1 cellular context compared by ENCODE assay signal in genomic region chr5:173778152-173778782, GRCh38.
TF ChIP-seq lines count a peak whose summit lies in the region.

No MANE protein-coding gene starts in this region.

TF ChIP-seq in K562, 482 proteins besides CTCF, POLR2A, EP300 and RAD21 (continued from another document and continues in another):
- no peak for TF ChIP-seq RAD51 (IDR thresholded peaks at IDR 0.05; ENCODE audit: borderline replicate concordance, low read depth)
- TF ChIP-seq MTA2 (IDR thresholded peaks at IDR 0.05; ENCODE audit: low read depth) = no peak
- no peak for TF ChIP-seq FOS (IDR thresholded peaks at IDR 0.05; ENCODE audit: extremely low read depth, insufficient read length)
- TF ChIP-seq ZNF174 (CRISPR knock-in tag; IDR thresholded peaks at IDR 0.05) = no peak
- no peak for TF ChIP-seq KAT2B (IDR thresholded peaks at IDR 0.05; ENCODE audit: low read depth, low read length)
- no peak for TF ChIP-seq ZNF263 (CRISPR knock-in tag; IDR thresholded peaks at IDR 0.05; ENCODE audit: borderline replicate concordance)
- TF ChIP-seq NEUROD1 (IDR thresholded peaks at IDR 0.05; ENCODE audit: borderline replicate concordance, low read depth, low read length, partially characterized antibody) = no peak
- peak in 1 of 3 experiments; percentile 50; a peak in 2 of 6 replicates for TF ChIP-seq ZBTB11 (CRISPR knock-in tag; IDR thresholded peaks at IDR 0.05)
- TF ChIP-seq SRSF1 (IDR thresholded peaks at IDR 0.05; ENCODE audit: low read depth, low read length) = no peak
- TF ChIP-seq ZNF77 (CRISPR knock-in tag; IDR thresholded peaks at IDR 0.05) = no peak
- no peak for TF ChIP-seq TFAM (CRISPR knock-in tag; conservative IDR thresholded peaks at IDR 0.05)
- TF ChIP-seq STAT5A (IDR thresholded peaks at IDR 0.05; ENCODE audit: borderline replicate concordance, low read length) = no peak
- TF ChIP-seq KLF16 (IDR thresholded peaks at IDR 0.05) = no peak
- TF ChIP-seq U2AF1 (optimal IDR thresholded peaks at IDR 0.05; ENCODE audit: low read depth, low read length) = no peak
- TF ChIP-seq KDM5B (IDR thresholded peaks at IDR 0.05; ENCODE audit: insufficient replicate concordance, low read depth, low read length) = no peak
- no peak for TF ChIP-seq C11orf30 (IDR thresholded peaks at IDR 0.05; ENCODE audit: low read depth)
- no peak for TF ChIP-seq RCOR1 (IDR thresholded peaks at IDR 0.05; ENCODE audit: borderline replicate concordance in 1 of 2, low read depth in 2 of 2, low read length in 2 of 2)
- TF ChIP-seq RFX1 (IDR thresholded peaks at IDR 0.05) = no peak
- no peak for TF ChIP-seq NR2F6 (CRISPR knock-in tag; IDR thresholded peaks at IDR 0.05)
- no peak for TF ChIP-seq CREB1 (IDR thresholded peaks at IDR 0.05)
- no peak for TF ChIP-seq CREB1 (CRISPR knock-in tag; IDR thresholded peaks at IDR 0.05)
- TF ChIP-seq POLR3G (IDR thresholded peaks at IDR 0.05; ENCODE audit: extremely low read depth, insufficient read length, insufficient replicate concordance) = no peak
- TF ChIP-seq SMAD4 (CRISPR knock-in tag; conservative IDR thresholded peaks at IDR 0.05) = peak; percentile 78
- no peak for TF ChIP-seq ZFPM2 (CRISPR knock-in tag; IDR thresholded peaks at IDR 0.05)
- no peak for TF ChIP-seq MNT (conservative IDR thresholded peaks at IDR 0.05)
- TF ChIP-seq HBP1 (CRISPR knock-in tag; IDR thresholded peaks at IDR 0.05) = no peak
- no peak for TF ChIP-seq EP400 (IDR thresholded peaks at IDR 0.05)
- TF ChIP-seq FOXM1 (IDR thresholded peaks at IDR 0.05; ENCODE audit: low read depth) = no peak
- no peak for TF ChIP-seq FOXM1 (CRISPR knock-in tag; IDR thresholded peaks at IDR 0.05; ENCODE audit: low read depth)
- TF ChIP-seq HIVEP1 (CRISPR knock-in tag; IDR thresholded peaks at IDR 0.05) = peak; percentile 11; the same call in 1 of the 2 replicates
- no peak for TF ChIP-seq RBM14 (IDR thresholded peaks at IDR 0.05; ENCODE audit: borderline replicate concordance, insufficient read depth, low read depth, low read length)
- no peak for TF ChIP-seq CBFA2T3 (IDR thresholded peaks at IDR 0.05)
- TF ChIP-seq HNRNPH1 (optimal IDR thresholded peaks at IDR 0.05; ENCODE audit: low read depth, low read length) = no peak
- no peak for TF ChIP-seq KLF10 (CRISPR knock-in tag; IDR thresholded peaks at IDR 0.05)
- no peak for TF ChIP-seq CHD7 (IDR thresholded peaks at IDR 0.05; ENCODE audit: low read depth, low read length)
- TF ChIP-seq SFPQ (IDR thresholded peaks at IDR 0.05; ENCODE audit: low read depth, low read length) = no peak
- no peak for TF ChIP-seq DACH1 (IDR thresholded peaks at IDR 0.05; ENCODE audit: partially characterized antibody)
- no peak for TF ChIP-seq E2F4 (CRISPR knock-in tag; IDR thresholded peaks at IDR 0.05; ENCODE audit: low read depth)
- TF ChIP-seq ETS2 (tag; IDR thresholded peaks at IDR 0.05; ENCODE audit: borderline replicate concordance, poor library complexity, severe bottlenecking) = no peak
- TF ChIP-seq MBD1 (CRISPR knock-in tag; IDR thresholded peaks at IDR 0.05) = no peak
- TF ChIP-seq ZNF311 (CRISPR knock-in tag; IDR thresholded peaks at IDR 0.05) = peak; percentile 85; the same call in 1 of the 2 replicates
